Comparison of ENCODE assay signal across 8 cellular contexts in genomic region chr6:33279971-33280511, GRCh38. TPM values are rescaled to one million over a fixed set of nuclear protein-coding genes. Genes with fewer than 3 reads are reported as not detected.
A peak's percentile ranks its signal among the peaks of the same experiment; 100 is the strongest.
DNase-seq lines count a peak whose midpoint lies in the region; ATAC-seq and TF ChIP-seq lines count a peak whose summit lies in the region.

No MANE protein-coding gene starts in this region.

- intact Hi-C loops in left colon (cut with DNase I, micrococcal nuclease) = no loop called here
- intact Hi-C loops in vagina (cut with DNase I) = loop anchor here (5.0 kb wide), 1 partner anchor 297 kb away; no protein-coding TSS in a partner anchor
- intact Hi-C loops in cardiac septum (cut with DNase I) = loop anchor here (2.0 kb wide), 1 partner anchor 65 kb away; no protein-coding TSS in a partner anchor

- H3K27ac ChIP-seq in vagina = no peak overlapping the region

- H3K36me3 ChIP-seq in vagina = peaks cover 0 to 54% of the 10 kb centered on the region in 2 donors

- H3K27me3 ChIP-seq in vagina = no peaks in the 10 kb centered on the region

- peaks cover 28% of the 10 kb centered on the region for H3K4me1 ChIP-seq in vagina

- no peak for DNase-seq in activated T-cell treated with anti-CD3 and anti-CD28 coated beads, Interleukin-2, amount 50 U/mL, for 24 hours
- DNase-seq in activated T-cell treated with anti-CD3 and anti-CD28 coated beads for 4 hours (no peak), NCI-H1694 treated with DMSO at 0.1 percent for 48 hours (lab: John Stamatoyannopoulos, UW) (peak; percentile 11), left colon (no peak), vagina (ENCODE audit: extremely low spot score in 2 of 2) (no peak), GM19240 (ENCODE audit: insufficient read length, low spot score) (no peak), cardiac septum (ENCODE audit: low spot score) (no peak)
- no peak for DNase-seq in activated naive CD8-positive, alpha-beta T cell treated with anti-CD3 and anti-CD28 coated beads, Interleukin-2, amount 10 ng/mL, durations not matched to agents 7 days and 5 days

- H3K27ac Mint-ChIP-seq in activated T-cell treated with anti-CD3 and anti-CD28 coated beads, Interleukin-2, amount 50 U/mL, for 24 hours = peak overlapping the region; percentile 93
- H3K27ac Mint-ChIP-seq in activated naive CD8-positive, alpha-beta T cell treated with anti-CD3 and anti-CD28 coated beads, Interleukin-2, amount 10 ng/mL, durations not matched to agents 7 days and 5 days = peak overlapping the region; percentile 64

- POLR2A ChIA-PET in activated naive CD8-positive, alpha-beta T cell treated with anti-CD3 and anti-CD28 coated beads, Interleukin-2, amount 10 ng/mL, durations not matched to agents 7 days and 5 days (lab: Charles Lee) = interaction anchor here (1.3 to 4.3 kb wide), 2 partner anchors 9 kb away, joined by 6 to 107 read pairs; partner anchors contain the start of genes PFDN6 and WDR46

- H3K27me3 Mint-ChIP-seq in activated T-cell treated with anti-CD3 and anti-CD28 coated beads, Interleukin-2, amount 50 U/mL, for 24 hours = no peaks in the 10 kb centered on the region
- H3K27me3 Mint-ChIP-seq in activated naive CD8-positive, alpha-beta T cell treated with anti-CD3 and anti-CD28 coated beads, Interleukin-2, amount 10 ng/mL, durations not matched to agents 7 days and 5 days = no peaks in the 10 kb centered on the region

- ATAC-seq in activated naive CD8-positive, alpha-beta T cell treated with anti-CD3 and anti-CD28 coated beads, Interleukin-2, amount 10 ng/mL, durations not matched to agents 7 days and 5 days (ENCODE audit: low read depth) = no peak
- peak; percentile 10 for ATAC-seq in left colon

- no peak for TF ChIP-seq POLR2A in vagina (IDR thresholded peaks at IDR 0.05)

- TF ChIP-seq CTCF in vagina (IDR thresholded peaks at IDR 0.05) = no peak

- peaks cover 44% of the 10 kb centered on the region for H3K4me1 Mint-ChIP-seq in activated T-cell treated with anti-CD3 and anti-CD28 coated beads, Interleukin-2, amount 50 U/mL, for 24 hours (ENCODE audit: low read depth)
- H3K4me1 Mint-ChIP-seq in activated naive CD8-positive, alpha-beta T cell treated with anti-CD3 and anti-CD28 coated beads, Interleukin-2, amount 10 ng/mL, durations not matched to agents 7 days and 5 days = peaks cover 30% of the 10 kb centered on the region

- no peaks in the 10 kb centered on the region for H3K9me3 Mint-ChIP-seq in activated T-cell treated with anti-CD3 and anti-CD28 coated beads, Interleukin-2, amount 50 U/mL, for 24 hours
- no peaks in the 10 kb centered on the region for H3K9me3 Mint-ChIP-seq in activated naive CD8-positive, alpha-beta T cell treated with anti-CD3 and anti-CD28 coated beads, Interleukin-2, amount 10 ng/mL, durations not matched to agents 7 days and 5 days

- H3K4me3 Mint-ChIP-seq in activated T-cell treated with anti-CD3 and anti-CD28 coated beads, Interleukin-2, amount 50 U/mL, for 24 hours = no peak overlapping the region
- H3K4me3 Mint-ChIP-seq in activated naive CD8-positive, alpha-beta T cell treated with anti-CD3 and anti-CD28 coated beads, Interleukin-2, amount 10 ng/mL, durations not matched to agents 7 days and 5 days = no peak overlapping the region

- no peak overlapping the region for H3K4me3 ChIP-seq in vagina

- no peaks in the 10 kb centered on the region for H3K9me3 ChIP-seq in vagina

- H3K36me3 Mint-ChIP-seq in activated T-cell treated with anti-CD3 and anti-CD28 coated beads, Interleukin-2, amount 50 U/mL, for 24 hours (ENCODE audit: low read depth) = peaks cover 93% of the 10 kb centered on the region
- H3K36me3 Mint-ChIP-seq in activated naive CD8-positive, alpha-beta T cell treated with anti-CD3 and anti-CD28 coated beads, Interleukin-2, amount 10 ng/mL, durations not matched to agents 7 days and 5 days = peaks cover 20% of the 10 kb centered on the region

RNA-seq across cellular contexts. Expression of gene B3GALT4, which starts 3.1 kb away (rescaled TPM):
- total RNA-seq in activated naive CD8-positive, alpha-beta T cell treated with anti-CD3 and anti-CD28 coated beads, Interleukin-2, amount 10 ng/mL, durations not matched to agents 7 days and 5 days = 10 to 100 TPM; 32.0 to 35.4 TPM
- total RNA-seq in left colon = 10 to 100 TPM; 34.8 to 40.3 TPM
- total RNA-seq in vagina = 14.0 TPM
- total RNA-seq in cardiac septum = 9.3 TPM

RNA-seq across cellular contexts. Expression of gene RPS18, which starts 8.2 kb away (rescaled TPM):
- total RNA-seq in activated naive CD8-positive, alpha-beta T cell treated with anti-CD3 and anti-CD28 coated beads, Interleukin-2, amount 10 ng/mL, durations not matched to agents 7 days and 5 days = 1,000 to 10,000 TPM; 3,300 to 3,409 TPM
- total RNA-seq in left colon (1,000 to 10,000 TPM; 1,882 to 2,045 TPM), vagina (3,296 TPM), cardiac septum (753 TPM)

RNA-seq across cellular contexts. Expression of gene VPS52, which starts 8.4 kb away (rescaled TPM):
- 10 to 100 TPM; 72.3 to 76.0 TPM for total RNA-seq in activated naive CD8-positive, alpha-beta T cell treated with anti-CD3 and anti-CD28 coated beads, Interleukin-2, amount 10 ng/mL, durations not matched to agents 7 days and 5 days
- total RNA-seq in left colon (10 to 100 TPM; 60.2 to 68.4 TPM), vagina (42.2 TPM), cardiac septum (32.5 TPM)

RNA-seq across cellular contexts. Expression of gene WDR46, which starts 9.0 kb away (rescaled TPM):
- 10 to 100 TPM; 50.0 to 58.0 TPM for total RNA-seq in activated naive CD8-positive, alpha-beta T cell treated with anti-CD3 and anti-CD28 coated beads, Interleukin-2, amount 10 ng/mL, durations not matched to agents 7 days and 5 days
- 10 to 100 TPM; 27.7 to 29.3 TPM for total RNA-seq in left colon
- 36.3 TPM for total RNA-seq in vagina
- 18.8 TPM for total RNA-seq in cardiac septum

RNA-seq across cellular contexts. Expression of gene PFDN6, which starts 9.4 kb away (rescaled TPM):
- 10 to 100 TPM; 53.3 to 54.7 TPM for total RNA-seq in activated naive CD8-positive, alpha-beta T cell treated with anti-CD3 and anti-CD28 coated beads, Interleukin-2, amount 10 ng/mL, durations not matched to agents 7 days and 5 days
- total RNA-seq in left colon = 10 to 100 TPM; 36.8 to 45.7 TPM
- total RNA-seq in vagina = 9.1 TPM
- total RNA-seq in cardiac septum = 35.1 TPM

Comparison
In these comparisons a context has a peak if more than half of its experiments do, and no peak if none do; other contexts are left out.
1. intact Hi-C loops: an anchor here in vagina (5.0 kb wide) and cardiac septum (2.0 kb wide); none called in left colon.